In the genomic region with DNA sequence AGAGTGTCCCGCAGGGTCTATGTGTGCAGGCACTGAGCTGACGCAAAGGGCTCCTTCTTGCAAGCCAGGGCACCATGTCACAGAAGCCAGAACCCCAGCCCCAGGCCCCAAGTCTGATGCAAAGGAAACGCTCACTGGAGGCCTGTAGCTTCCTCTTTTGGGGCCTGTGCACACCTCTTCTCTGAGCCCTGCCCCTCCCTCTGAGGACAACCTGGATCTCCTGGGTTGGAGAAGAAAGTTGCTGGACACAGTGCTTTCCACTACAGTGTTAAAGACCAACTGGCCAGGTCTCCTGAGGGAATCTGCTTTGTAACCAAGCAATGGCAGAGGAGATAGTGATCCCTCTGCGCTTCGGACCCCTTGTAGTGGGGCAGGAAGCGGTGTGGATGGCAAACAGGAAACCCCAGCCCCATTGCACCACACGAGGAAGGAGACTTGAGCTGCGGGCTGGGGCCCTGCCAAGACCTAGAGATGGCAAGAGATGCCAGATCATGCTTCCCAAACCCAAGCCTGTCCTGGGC, we compare ENCODE assay signal across 10 cellular contexts. TPM values are rescaled to one million over a fixed set of nuclear protein-coding genes. Genes with fewer than 3 reads are reported as not detected.
DNase-seq lines count a peak whose midpoint lies in the region; ATAC-seq and TF ChIP-seq lines count a peak whose summit lies in the region.
"Had no signal": no experiment of that assay in that cellular context is flagged by ENCODE, and none has a peak within 500 bp of the region (broad histone marks: within the 10 kb centered on the region; RNA-seq: fewer than 3 reads in every experiment).

No MANE protein-coding gene starts in this region.

- H3K27me3 ChIP-seq in upper lobe of right lung: no peaks in the 10 kb centered on the region

- H3K4me1 ChIP-seq in upper lobe of right lung: peaks cover 63% of the 10 kb centered on the region

- DNase-seq in activated T-cell treated with anti-CD3 and anti-CD28 coated beads for 1 hour (ENCODE audit: low read depth): peak; percentile 55
- DNase-seq in activated T-cell treated with anti-CD3 and anti-CD28 coated beads for 4 hours: no peak
- DNase-seq in activated T-helper 1 cell treated with Interleukin-2 at 50 U/mL for 16 hours (ENCODE audit: low read depth): peak; percentile 64
- peak; percentile 61 for DNase-seq in left lobe of liver (ENCODE audit: low spot score)
- DNase-seq in upper lobe of right lung: peak; percentile 74
- no peak for DNase-seq in NCI-H1092 treated with DMSO at 0.1 percent for 48 hours (lab: John Stamatoyannopoulos, UW)

- no peak for TF ChIP-seq CTCF in upper lobe of right lung (IDR thresholded peaks at IDR 0.05)

- ATAC-seq in left lobe of liver (peak; percentile 20), upper lobe of right lung (peak; percentile 58), GM19023 (IDR thresholded peaks at IDR 0.05; ENCODE audit: unreplicated experiment) (no peak), HG02763 (IDR thresholded peaks at IDR 0.05; ENCODE audit: unreplicated experiment) (no peak)

- H3K9me3 ChIP-seq in upper lobe of right lung: no peaks in the 10 kb centered on the region

- intact Hi-C loops in upper lobe of right lung (cut with DNase I): no loop called here

- H3K4me3 ChIP-seq in upper lobe of right lung: no peak overlapping the region
- H3K4me3 ChIP-seq: SK-N-MC had no signal

- no peaks in the 10 kb centered on the region for H3K36me3 ChIP-seq in upper lobe of right lung

- peak overlapping the region; percentile 87 for H3K27ac ChIP-seq in upper lobe of right lung
- H3K27ac ChIP-seq: 22Rv1, SK-N-MC had no signal

RNA-seq across cellular contexts. Expression of gene RASSF2, which starts 11.7 kb away (rescaled TPM):
- total RNA-seq in left lobe of liver (2.4 TPM), upper lobe of right lung (35.3 TPM)

Comparison
In these comparisons a context has a peak if more than half of its experiments do, and no peak if none do; other contexts are left out.
1. DNase-seq: peak in activated T-cell treated with anti-CD3 and anti-CD28 coated beads for 1 hour (single experiment), activated T-helper 1 cell treated with Interleukin-2 at 50 U/mL for 16 hours (single experiment), left lobe of liver (single experiment) and upper lobe of right lung (single experiment); none in activated T-cell treated with anti-CD3 and anti-CD28 coated beads for 4 hours (single experiment) and NCI-H1092 treated with DMSO at 0.1 percent for 48 hours (single experiment).
2. ATAC-seq: peak in left lobe of liver (single experiment) and upper lobe of right lung (single experiment); none in GM19023 (single experiment) and HG02763 (single experiment).
3. RNA of gene RASSF2, which starts 11.7 kb away (total RNA-seq): 35.3 TPM in upper lobe of right lung (single experiment); 2.4 TPM in left lobe of liver (single experiment); every median in the first group is over 10 times any median in the second.